15 cellular contexts compared by ENCODE assay signal in genomic region chr7:69430502-69431145, GRCh38.
DNase-seq lines count a peak whose midpoint lies in the region; ATAC-seq, FAIRE-seq and TF ChIP-seq lines count a peak whose summit lies in the region.
"Had no signal": no experiment of that assay in that cellular context is flagged by ENCODE, and none has a peak within 500 bp of the region (broad histone marks: within the 10 kb centered on the region; RNA-seq: fewer than 3 reads in every experiment).

No MANE protein-coding gene starts in this region.

- CTCF ChIA-PET in CD8-positive, alpha-beta T cell (lab: Charles Lee), result no interaction called here

- H4K20me1 ChIP-seq in Karpas-422 (ENCODE audit: insufficient read depth, low read depth, low read length) (no peaks in the 10 kb centered on the region), astrocyte (ENCODE audit: insufficient read depth, low read length) (no peaks in the 10 kb centered on the region)

- H3K27ac ChIP-seq in Karpas-422 (ENCODE audit: low read length) (no peak overlapping the region), astrocyte (ENCODE audit: low read depth, low read length) (no peak overlapping the region)
- no peak overlapping the region for H3K27ac ChIP-seq in CD8-positive, alpha-beta T cell (ENCODE audit: low read depth, low read length)
- H3K27ac ChIP-seq: HL-60, neutrophil had no signal

- no peak for FAIRE-seq in astrocyte (lab: Jason Lieb, UNC)

- H3K9me3 Mint-ChIP-seq in astrocyte (ENCODE audit: unreplicated experiment) (peaks cover 7% of the 10 kb centered on the region), nephron (no peaks in the 10 kb centered on the region)
- H3K9me3 Mint-ChIP-seq in CD8-positive, alpha-beta T cell, result no peaks in the 10 kb centered on the region

- H3K9me3 ChIP-seq in BE2C, result no peaks in the 10 kb centered on the region
- H3K9me3 ChIP-seq in Karpas-422 (ENCODE audit: low read length), result no peaks in the 10 kb centered on the region
- H3K9me3 ChIP-seq in astrocyte (ENCODE audit: insufficient read depth, low read depth, low read length), result no peaks in the 10 kb centered on the region
- H3K9me3 ChIP-seq in CD8-positive, alpha-beta T cell (ENCODE audit: low read length), result no peaks in the 10 kb centered on the region
- H3K9me3 ChIP-seq: neutrophil had no signal

- peaks cover 21% of the 10 kb centered on the region for H3K27me3 Mint-ChIP-seq in astrocyte (ENCODE audit: low read depth, unreplicated experiment)
- H3K27me3 Mint-ChIP-seq in nephron (ENCODE audit: low read depth), result peaks cover 6% of the 10 kb centered on the region
- peaks cover 20% of the 10 kb centered on the region for H3K27me3 Mint-ChIP-seq in CD8-positive, alpha-beta T cell (ENCODE audit: low read depth)

- no peak overlapping the region for H3K27ac Mint-ChIP-seq in astrocyte (ENCODE audit: unreplicated experiment)
- peak overlapping the region; percentile 95 to 98 (median 98) for H3K27ac Mint-ChIP-seq in nephron
- H3K27ac Mint-ChIP-seq in CD8-positive, alpha-beta T cell, result no peak overlapping the region
- H3K27ac Mint-ChIP-seq: activated T-helper 1 cell treated with anti-CD3 and anti-CD28 coated beads, Interleukin-12 subunit alpha, Interleukin-12 subunit beta, Interleukin-2, Interleukin-4 antibody, amounts not matched to agents 30 ng/mL and 10 ng/mL and 1 ng/mL, durations not matched to agents 14 hours and 24 hours and 36 hours; CD4-positive, alpha-beta memory T cell; HFFc6 had no signal

- no peaks in the 10 kb centered on the region for H3K79me2 ChIP-seq in Karpas-422 (ENCODE audit: low read length)
- H3K79me2 ChIP-seq in astrocyte (ENCODE audit: insufficient read depth, low read length), result no peaks in the 10 kb centered on the region

- peaks cover 13% of the 10 kb centered on the region for H3K4me1 ChIP-seq in BE2C
- H3K4me1 ChIP-seq in Karpas-422 (ENCODE audit: low read length), result peaks cover 10% of the 10 kb centered on the region
- peaks cover 11% of the 10 kb centered on the region for H3K4me1 ChIP-seq in astrocyte (ENCODE audit: insufficient read depth, low read length)
- H3K4me1 ChIP-seq in CD8-positive, alpha-beta T cell (ENCODE audit: insufficient read depth, low read length), result no peaks in the 10 kb centered on the region

- POLR2A ChIA-PET in CD8-positive, alpha-beta T cell (lab: Charles Lee), result no interaction called here

- no peaks in the 10 kb centered on the region for H3K9me2 ChIP-seq in Karpas-422 (replicated peaks; ENCODE audit: insufficient read depth, low read length)

- no peaks in the 10 kb centered on the region for H3K4me1 Mint-ChIP-seq in astrocyte (ENCODE audit: low read depth, unreplicated experiment)
- H3K4me1 Mint-ChIP-seq in nephron, result peaks cover 43% of the 10 kb centered on the region
- peaks cover 4% of the 10 kb centered on the region for H3K4me1 Mint-ChIP-seq in CD8-positive, alpha-beta T cell (ENCODE audit: low read depth)

- intact Hi-C loops in CD8-positive, alpha-beta T cell (cut with DNase I, micrococcal nuclease), result no loop called here

- TF ChIP-seq CTCF in BE2C (IDR thresholded peaks at IDR 0.05; ENCODE audit: low read depth, low read length), result no peak
- no peak for TF ChIP-seq CTCF in astrocyte (IDR thresholded peaks at IDR 0.05; ENCODE audit: insufficient read depth, low read depth, low read length)
- no peak for TF ChIP-seq CTCF in nephron (IDR thresholded peaks at IDR 0.05; ENCODE audit: unreplicated experiment in 3 of 3)
- no peak for TF ChIP-seq CTCF in CD8-positive, alpha-beta T cell (IDR thresholded peaks at IDR 0.05)

- DNase-seq in BE2C (peak; percentile 66), Karpas-422 (no peak), astrocyte (ENCODE audit: low read depth) (no peak), kidney glomerular epithelial cell (lab: John Stamatoyannopoulos, UW) (no peak), NCI-H1417 (lab: John Stamatoyannopoulos, UW) (no peak), NCI-H128 (lab: John Stamatoyannopoulos, UW; ENCODE audit: unreplicated experiment) (no peak)
- no peak for DNase-seq in CD8-positive, alpha-beta T cell
- DNase-seq: CD4-positive, alpha-beta memory T cell; cortex of kidney; HFFc6; T-helper 9 cell had no signal

- H3K36me3 Mint-ChIP-seq in astrocyte (ENCODE audit: low read depth, unreplicated experiment) (no peaks in the 10 kb centered on the region), nephron (ENCODE audit: low read depth) (no peaks in the 10 kb centered on the region)
- H3K36me3 Mint-ChIP-seq in CD8-positive, alpha-beta T cell, result no peaks in the 10 kb centered on the region

- H3K4me3 ChIP-seq in BE2C (ENCODE audit: low read depth, low read length) (no peak overlapping the region), Karpas-422 (ENCODE audit: low read length) (no peak overlapping the region), astrocyte (ENCODE audit: insufficient read depth, low read depth, low read length) (no peak overlapping the region)
- H3K4me3 ChIP-seq in CD8-positive, alpha-beta T cell (ENCODE audit: low read depth, low read length), result no peak overlapping the region

- H3K27me3 ChIP-seq in BE2C (no peaks in the 10 kb centered on the region), Karpas-422 (ENCODE audit: low read length) (no peaks in the 10 kb centered on the region), astrocyte (ENCODE audit: insufficient read depth, low read length) (no peaks in the 10 kb centered on the region)
- no peaks in the 10 kb centered on the region for H3K27me3 ChIP-seq in CD8-positive, alpha-beta T cell (ENCODE audit: insufficient read depth, low read length)

- H2AFZ ChIP-seq in Karpas-422 (ENCODE audit: low read length) (no peak overlapping the region), astrocyte (ENCODE audit: low read depth, low read length) (peak overlapping the region; percentile 65)

- no peak for ATAC-seq in CD8-positive, alpha-beta T cell

- H3K4me2 ChIP-seq in Karpas-422 (ENCODE audit: low read depth, low read length, poor library complexity, severe bottlenecking), result peak overlapping the region; percentile 19
- H3K4me2 ChIP-seq in astrocyte (ENCODE audit: low read length), result peak overlapping the region; percentile 81

- H3K36me3 ChIP-seq in BE2C (no peaks in the 10 kb centered on the region), Karpas-422 (ENCODE audit: insufficient read depth, low read length) (no peaks in the 10 kb centered on the region), astrocyte (ENCODE audit: insufficient read depth, low read length) (no peaks in the 10 kb centered on the region)
- no peaks in the 10 kb centered on the region for H3K36me3 ChIP-seq in CD8-positive, alpha-beta T cell (ENCODE audit: insufficient read depth, low read length)
- H3K36me3 ChIP-seq: neutrophil had no signal

- no peak overlapping the region for H3K4me3 Mint-ChIP-seq in astrocyte (ENCODE audit: unreplicated experiment)
- H3K4me3 Mint-ChIP-seq in nephron, result peak overlapping the region; percentile 14 to 49 (median 22)
- no peak overlapping the region for H3K4me3 Mint-ChIP-seq in CD8-positive, alpha-beta T cell
- H3K4me3 Mint-ChIP-seq: activated T-helper 1 cell treated with anti-CD3 and anti-CD28 coated beads, Interleukin-12 subunit alpha, Interleukin-12 subunit beta, Interleukin-2, Interleukin-4 antibody, amounts not matched to agents 30 ng/mL and 10 ng/mL and 1 ng/mL, durations not matched to agents 14 hours and 24 hours and 36 hours; CD4-positive, alpha-beta memory T cell; HFFc6 had no signal

- H3K9ac ChIP-seq in Karpas-422 (ENCODE audit: low read length), result 0 out of 2 replicates have a peak overlapping the region, but pooled peaks have one; percentile 20
- H3K9ac ChIP-seq in astrocyte (ENCODE audit: low read length), result no peak overlapping the region

Comparison
In these comparisons a context has a peak if more than half of its experiments do, and no peak if none do; other contexts are left out.
1. H3K27ac Mint-ChIP-seq: peak in nephron (3 of 3); none in astrocyte (single experiment) and CD8-positive, alpha-beta T cell (single experiment).
2. H3K4me3 Mint-ChIP-seq: peak in nephron (3 of 3); none in astrocyte (single experiment) and CD8-positive, alpha-beta T cell (single experiment).